In genomic region chr12:23753627-23754358, GRCh38 we compare ENCODE assay signal across 22 cellular contexts.
"Had no signal": no experiment of that assay in that cellular context is flagged by ENCODE, and none has a peak within 500 bp of the region (broad histone marks: within the 10 kb centered on the region; RNA-seq: fewer than 3 reads in every experiment).

No MANE protein-coding gene starts in this region.

- H3K9me3 Mint-ChIP-seq: activated naive CD4-positive, alpha-beta T cell treated with anti-CD3 and anti-CD28 coated beads, Interleukin-2, amount 50 U/mL, for 24 hours; naive thymus-derived CD8-positive, alpha-beta T cell; stimulated activated naive CD8-positive, alpha-beta T cell treated with anti-CD3 and anti-CD28 coated beads, Interleukin-15, Interleukin-2, amounts not matched to agents 100 ng/mL and 50 ng/mL, for 24 hours; T-helper 2 cell treated with Interferon-gamma antibody and Interleukin-4, amounts not matched to agents 5 μg/mL and 100 μg/mL, for 36 hours had no signal

- H3K36me3 Mint-ChIP-seq: activated CD8-positive, alpha-beta memory T cell treated with anti-CD3 and anti-CD28 coated beads, Interleukin-2, amount 10 ng/mL, durations not matched to agents 7 days and 5 days; activated naive CD4-positive, alpha-beta T cell treated with anti-CD3 and anti-CD28 coated beads, Interleukin-2, amount 50 U/mL, for 24 hours; immature natural killer cell; naive thymus-derived CD8-positive, alpha-beta T cell had no signal

- H3K4me3 ChIP-seq: body of pancreas, hepatocyte, lower lobe of right lung, mucosa of descending colon had no signal

- H3K9me3 ChIP-seq: body of pancreas, lower lobe of right lung, mucosa of descending colon had no signal

- H3K27ac Mint-ChIP-seq: activated CD8-positive, alpha-beta memory T cell treated with anti-CD3 and anti-CD28 coated beads, Interleukin-2, amount 10 ng/mL, durations not matched to agents 7 days and 5 days; activated naive CD4-positive, alpha-beta T cell treated with anti-CD3 and anti-CD28 coated beads, Interleukin-2, amount 50 U/mL, for 24 hours; activated T-cell treated with anti-CD3 and anti-CD28 coated beads, Interleukin-2, amount 50 U/mL, for 24 hours; immature natural killer cell; naive thymus-derived CD8-positive, alpha-beta T cell; stimulated activated naive CD8-positive, alpha-beta T cell treated with anti-CD3 and anti-CD28 coated beads, Interleukin-15, Interleukin-2, amounts not matched to agents 100 ng/mL and 50 ng/mL, for 24 hours; T-helper 2 cell treated with Interferon-gamma antibody and Interleukin-4, amounts not matched to agents 5 μg/mL and 100 μg/mL, for 36 hours had no signal

- H2AFZ ChIP-seq: hepatocyte had no signal

- H3K4me1 Mint-ChIP-seq: activated CD8-positive, alpha-beta memory T cell treated with anti-CD3 and anti-CD28 coated beads, Interleukin-2, amount 10 ng/mL, durations not matched to agents 7 days and 5 days; activated naive CD4-positive, alpha-beta T cell treated with anti-CD3 and anti-CD28 coated beads, Interleukin-2, amount 50 U/mL, for 24 hours; central memory CD8-positive, alpha-beta T cell; immature natural killer cell; naive thymus-derived CD8-positive, alpha-beta T cell had no signal

- H3K4me2 ChIP-seq: hepatocyte had no signal

- H3K4me1 ChIP-seq: body of pancreas had no signal

- ATAC-seq: activated CD4-positive, CD25-positive, alpha-beta regulatory T cell treated with anti-CD3 and anti-CD28 coated beads, Interleukin-2, amount 50 U/mL, for 24 hours; activated CD8-positive, alpha-beta memory T cell treated with anti-CD3 and anti-CD28 coated beads, Interleukin-2, amount 10 ng/mL, durations not matched to agents 7 days and 5 days; body of pancreas; left cardiac atrium; lower lobe of right lung; mucosa of descending colon; naive thymus-derived CD8-positive, alpha-beta T cell had no signal

- H3K36me3 ChIP-seq: lower lobe of right lung had no signal

- DNase-seq: activated CD4-positive, alpha-beta T cell treated with anti-CD3 and anti-CD28 coated beads, Interleukin-2, amount 50 U/mL, for 48 hours; activated CD8-positive, alpha-beta memory T cell treated with anti-CD3 and anti-CD28 coated beads, Interleukin-2, amount 10 ng/mL, durations not matched to agents 7 days and 5 days; activated effector memory CD4-positive, alpha-beta T cell treated with Interleukin-2 at 50 U/mL for 16 hours; activated T-cell treated with anti-CD3 and anti-CD28 coated beads, Interleukin-2, amount 50 U/mL, for 24 hours; amniotic stem cell; body of pancreas; cortex of kidney; erythroblast; immature natural killer cell; left cardiac atrium; lower lobe of right lung; mucosa of descending colon; naive thymus-derived CD8-positive, alpha-beta T cell; stimulated activated CD4-positive, alpha-beta T cell treated with anti-CD3 and anti-CD28 coated beads, Interleukin-12 subunit alpha, Interleukin-12 subunit beta, amount 100 ng/mL, for 4 hours; stimulated activated CD4-positive, alpha-beta T cell treated with anti-CD3 and anti-CD28 coated beads, Interleukin-4, amount 100 ng/mL, for 1 hour; stimulated activated CD8-positive, alpha-beta memory T cell treated with anti-CD3 and anti-CD28 coated beads, Interleukin-4, amount 100 ng/mL, for 48 hours had no signal

- H3K27ac ChIP-seq: body of pancreas, hepatocyte, lower lobe of right lung had no signal

- H3K4me3 Mint-ChIP-seq: activated CD8-positive, alpha-beta memory T cell treated with anti-CD3 and anti-CD28 coated beads, Interleukin-2, amount 10 ng/mL, durations not matched to agents 7 days and 5 days; activated naive CD4-positive, alpha-beta T cell treated with anti-CD3 and anti-CD28 coated beads, Interleukin-2, amount 50 U/mL, for 24 hours; activated T-cell treated with anti-CD3 and anti-CD28 coated beads, Interleukin-2, amount 50 U/mL, for 24 hours; central memory CD8-positive, alpha-beta T cell; immature natural killer cell; naive thymus-derived CD8-positive, alpha-beta T cell; stimulated activated naive CD8-positive, alpha-beta T cell treated with anti-CD3 and anti-CD28 coated beads, Interleukin-15, Interleukin-2, amounts not matched to agents 100 ng/mL and 50 ng/mL, for 24 hours; T-helper 2 cell treated with Interferon-gamma antibody and Interleukin-4, amounts not matched to agents 5 μg/mL and 100 μg/mL, for 36 hours had no signal

- H3K27me3 ChIP-seq: body of pancreas, hepatocyte had no signal

- H3K27me3 Mint-ChIP-seq: activated CD8-positive, alpha-beta memory T cell treated with anti-CD3 and anti-CD28 coated beads, Interleukin-2, amount 10 ng/mL, durations not matched to agents 7 days and 5 days; activated naive CD4-positive, alpha-beta T cell treated with anti-CD3 and anti-CD28 coated beads, Interleukin-2, amount 50 U/mL, for 24 hours; activated T-cell treated with anti-CD3 and anti-CD28 coated beads, Interleukin-2, amount 50 U/mL, for 24 hours; central memory CD8-positive, alpha-beta T cell; naive thymus-derived CD8-positive, alpha-beta T cell; stimulated activated naive CD8-positive, alpha-beta T cell treated with anti-CD3 and anti-CD28 coated beads, Interleukin-15, Interleukin-2, amounts not matched to agents 100 ng/mL and 50 ng/mL, for 24 hours had no signal

- H3K79me2 ChIP-seq: hepatocyte had no signal
